In genomic region chr3:129005526-129006303, GRCh38 we compare ENCODE assay signal across 2 cellular contexts.
A peak's percentile ranks its signal among the peaks of the same experiment; 100 is the strongest.
TF ChIP-seq lines count a peak whose summit lies in the region.

No MANE protein-coding gene starts in this region.

TF ChIP-seq in HepG2, 621 proteins besides CTCF, POLR2A, EP300 and RAD21 (continues in another document):
- TF ChIP-seq ELF1 (CRISPR knock-in tag; IDR thresholded peaks at IDR 0.05) (peak; percentile 85), PAXIP1 (CRISPR knock-in tag; conservative IDR thresholded peaks at IDR 0.05) (peak; percentile 72), ZNF557 (CRISPR knock-in tag; IDR thresholded peaks at IDR 0.05) (no peak), NR2F6 (IDR thresholded peaks at IDR 0.05) (no peak), NR2F6 (CRISPR knock-in tag; IDR thresholded peaks at IDR 0.05) (peak; percentile 36; the same call in 1 of the 2 replicates), TFAP4 (IDR thresholded peaks at IDR 0.05; ENCODE audit: borderline replicate concordance, low read depth) (peak; percentile 75; the same call in 1 of the 2 replicates), ZNF281 (CRISPR knock-in tag; IDR thresholded peaks at IDR 0.05; ENCODE audit: borderline replicate concordance) (no peak), FOXP4 (CRISPR knock-in tag; IDR thresholded peaks at IDR 0.05) (peak; percentile 44), HOXA3 (CRISPR knock-in tag; IDR thresholded peaks at IDR 0.05) (peak; percentile 38; the same call in 1 of the 2 replicates), SP5 (CRISPR knock-in tag; IDR thresholded peaks at IDR 0.05; ENCODE audit: borderline replicate concordance, low read depth) (peak; percentile 72), RXRB (CRISPR knock-in tag; IDR thresholded peaks at IDR 0.05; ENCODE audit: borderline replicate concordance) (peak; percentile 34; the same call in 1 of the 2 replicates), SOX6 (IDR thresholded peaks at IDR 0.05) (no peak), SOX6 (CRISPR knock-in tag; IDR thresholded peaks at IDR 0.05) (peak; percentile 66), ZNF644 (CRISPR knock-in tag; IDR thresholded peaks at IDR 0.05; ENCODE audit: low read depth) (0 out of 2 replicates have a peak, but pooled peaks have one; percentile 58), GATAD2A (CRISPR knock-in tag; IDR thresholded peaks at IDR 0.05) (peak; percentile 61), CBX2 (IDR thresholded peaks at IDR 0.05; ENCODE audit: low read depth, low read length) (no peak), CBX2 (CRISPR knock-in tag; IDR thresholded peaks at IDR 0.05; ENCODE audit: low read depth) (no peak), ZNF772 (CRISPR knock-in tag; IDR thresholded peaks at IDR 0.05) (no peak), FOXP1 (IDR thresholded peaks at IDR 0.05) (no peak), FOXP1 (CRISPR knock-in tag; IDR thresholded peaks at IDR 0.05) (peak; percentile 7; the same call in 1 of the 2 replicates), KDM2A (CRISPR knock-in tag; IDR thresholded peaks at IDR 0.05; ENCODE audit: borderline replicate concordance, low read depth) (0 out of 2 replicates have a peak, but pooled peaks have one; percentile 35), SOX5 (CRISPR knock-in tag; IDR thresholded peaks at IDR 0.05; ENCODE audit: borderline replicate concordance) (peak; percentile 55; the same call in 1 of the 2 replicates), RBM22 (optimal IDR thresholded peaks at IDR 0.05; ENCODE audit: low read length) (no peak), ZFP82 (CRISPR knock-in tag; IDR thresholded peaks at IDR 0.05; ENCODE audit: borderline replicate concordance) (no peak)

TF ChIP-seq in SK-N-SH treated with all-trans-retinoic acid at 6 μM for 48 hours, 23 proteins besides CTCF, POLR2A, EP300 and RAD21:
- TF ChIP-seq TCF4 (CRISPR knock-in tag; IDR thresholded peaks at IDR 0.05; ENCODE audit: borderline replicate concordance) (no peak), OSR1 (CRISPR knock-in tag; IDR thresholded peaks at IDR 0.05) (no peak), ZFP30 (CRISPR knock-in tag; IDR thresholded peaks at IDR 0.05) (no peak), BACH2 (CRISPR knock-in tag; IDR thresholded peaks at IDR 0.05; ENCODE audit: borderline replicate concordance) (no peak), GLIS3 (CRISPR knock-in tag; IDR thresholded peaks at IDR 0.05) (no peak), TOX (CRISPR knock-in tag; IDR thresholded peaks at IDR 0.05; ENCODE audit: borderline replicate concordance) (no peak), SNAI2 (CRISPR knock-in tag; IDR thresholded peaks at IDR 0.05) (no peak)
TF ChIP-seq in SK-N-SH treated with all-trans-retinoic acid at 6 μM for 48 hours: peak in this region for 0.
